In genomic region chr2:198424112-198424511, GRCh38 we compare ENCODE assay signal across 34 cellular contexts.
"Had no signal": no experiment of that assay in that cellular context is flagged by ENCODE, and none has a peak within 500 bp of the region (broad histone marks: within the 10 kb centered on the region; RNA-seq: fewer than 3 reads in every experiment).

No MANE protein-coding gene starts in this region.

- DNase-seq: Karpas-422, Kasumi-1, KBM-7, KG1, MG63, MM.1S, MV-4-11, NCI-H1048, NCI-H1092, NCI-H1092 treated with DMSO at 0.1 percent for 48 hours, NCI-H1105, NCI-H1105 treated with DMSO at 0.1 percent for 48 hours, NCI-H1417, NCI-H1417 treated with DMSO at 0.1 percent for 48 hours, NCI-H1436, NCI-H1436 treated with DMSO at 0.1 percent for 48 hours, NCI-H146, NCI-H1694, NCI-H1694 treated with DMSO at 0.1 percent for 48 hours, NCI-H187, NCI-H187 treated with DMSO at 0.1 percent for 48 hours, NCI-H1930, NCI-H2029, NCI-H2029 treated with DMSO at 0.1 percent for 48 hours, NCI-H2081, NCI-H2081 treated with DMSO at 0.1 percent for 48 hours, NCI-H2107, NCI-H2171, NCI-H2171 treated with DMSO at 0.1 percent for 48 hours, NCI-H2227 treated with DMSO at 0.1 percent for 48 hours, NCI-H226, NCI-H345, NCI-H446, NCI-H446 treated with DMSO at 0.1 percent for 48 hours had no signal
